8 cellular contexts compared by ENCODE assay signal in genomic region chr1:177945943-177946650, GRCh38. TPM values are rescaled to one million over a fixed set of nuclear protein-coding genes. Genes with fewer than 3 reads are reported as not detected.
DNase-seq lines count a peak whose midpoint lies in the region; ATAC-seq and TF ChIP-seq lines count a peak whose summit lies in the region.

No MANE protein-coding gene starts in this region.

- H3K36me3 ChIP-seq in tibial nerve: peaks cover 0 to 49% (median 0%) of the 10 kb centered on the region in 3 donors

- TF ChIP-seq EP300 in tibial nerve (IDR thresholded peaks at IDR 0.05): no peak

- ATAC-seq in GM21515 (IDR thresholded peaks at IDR 0.05; ENCODE audit: unreplicated experiment) (peak; percentile 73), left lobe of liver (peak; percentile 50)

- H3K4me3 ChIP-seq in cardiac fibroblast (replicated peaks in 1 of 2; ENCODE audit: low read depth in 2 of 2, low read length in 2 of 2) (no peak overlapping the region), tibial nerve (no peak overlapping the region)

- H3K4me1 ChIP-seq in tibial nerve: peaks cover 0 to 16% (median 0%) of the 10 kb centered on the region in 4 donors

- H3K27ac ChIP-seq in tibial nerve: no peak overlapping the region

- TF ChIP-seq CTCF in cardiac fibroblast (IDR thresholded peaks at IDR 0.05; ENCODE audit: low read depth, low read length) (peak; percentile 84), tibial nerve (IDR thresholded peaks at IDR 0.05) (peak; percentile 66 to 79 (median 71))

- no peak for TF ChIP-seq POLR2A in tibial nerve (IDR thresholded peaks at IDR 0.05)

- peak; percentile 50 for DNase-seq in SIG-M5 treated with dmso at 0.1 percent for 504 hours (lab: John Stamatoyannopoulos, UW; ENCODE audit: unreplicated experiment)
- DNase-seq in SIG-M5 (lab: John Stamatoyannopoulos, UW): no peak
- DNase-seq in Kasumi-1 (lab: John Stamatoyannopoulos, UW): peak; percentile 58 to 64
- DNase-seq in RKO (ENCODE audit: low spot score): peak; percentile 70
- peak; percentile 72 to 76 for DNase-seq in cardiac fibroblast (ENCODE audit: low read depth in 2 of 2)
- no peak for DNase-seq in left lobe of liver (ENCODE audit: low spot score)
- peak in 1 of 2 donors; percentile 24 for DNase-seq in tibial nerve (ENCODE audit: low spot score in 2 of 2)

- 32 to 36% methylated on average over 12 of the region's 12 CpGs for WGBS in tibial nerve, 2 donors

- no peaks in the 10 kb centered on the region for H3K9me3 ChIP-seq in tibial nerve

- no peaks in the 10 kb centered on the region for H3K27me3 ChIP-seq in tibial nerve

RNA-seq across cellular contexts. Expression of gene SEC16B, which starts 23.8 kb away (rescaled TPM):
- total RNA-seq in left lobe of liver (60.3 TPM), tibial nerve (10 to 100 TPM; 10.5 to 21.6 (median 15.4) TPM)

Comparison
In these comparisons a context has a peak if more than half of its experiments do, and no peak if none do; other contexts are left out.
1. DNase-seq: peak in SIG-M5 treated with dmso at 0.1 percent for 504 hours (single experiment), Kasumi-1 (2 of 2), RKO (single experiment) and cardiac fibroblast (2 of 2); none in SIG-M5 (single experiment) and left lobe of liver (single experiment).